In genomic region chr17:41695954-41696720, GRCh38 we compare ENCODE assay signal across 9 cellular contexts. TPM values are rescaled to one million over a fixed set of nuclear protein-coding genes. Genes with fewer than 3 reads are reported as not detected.
DNase-seq lines count a peak whose midpoint lies in the region; ATAC-seq, FAIRE-seq and TF ChIP-seq lines count a peak whose summit lies in the region.
"Had no signal": no experiment of that assay in that cellular context is flagged by ENCODE, and none has a peak within 500 bp of the region (broad histone marks: within the 10 kb centered on the region; RNA-seq: fewer than 3 reads in every experiment).

No MANE protein-coding gene starts in this region.

- TF ChIP-seq CTCF in WTC11 (IDR thresholded peaks at IDR 0.05) = peak; percentile 76
- peak; percentile 69 for TF ChIP-seq CTCF in bronchial epithelial cell (IDR thresholded peaks at IDR 0.05; ENCODE audit: insufficient read depth, low read length, severe bottlenecking)
- peak; percentile 73 for TF ChIP-seq CTCF in HepG2 (CRISPR knock-in tag; IDR thresholded peaks at IDR 0.05)

- H3K4me3 Mint-ChIP-seq in WTC11 = no peak overlapping the region

- 48% methylated on average over 10 of the region's 10 CpGs for WGBS in HepG2 (ENCODE audit: low lambda C conversion rate)

- BruUV-seq in HepG2 (replicated peaks; lab: Mats Ljungman, UMichigan) = no TSS peak

- ATAC-seq in Right ventricle myocardium superior (ENCODE audit: poor library complexity) (peak; percentile 33), Right ventricle myocardium inferior (no peak), WTC11 (peak; percentile 12; the same call in 1 of the 2 replicates), HepG2 (peak; percentile 23), HG03571 (IDR thresholded peaks at IDR 0.05; ENCODE audit: unreplicated experiment) (no peak)

- POLR2A ChIA-PET in WTC11 (lab: Charles Lee) = no interaction called here
- POLR2A ChIA-PET in HepG2 (lab: Yijun Ruan, JAX) = interaction anchor here (0.9 to 1.0 kb wide), 3 partner anchors 9 to 90 kb away, joined by 4 to 7 read pairs (median 6); partner anchors contain the start of gene JUP

- intact Hi-C loops in Right ventricle myocardium superior (cut with DNase I) = no loop called here
- intact Hi-C loops in Right ventricle myocardium inferior (cut with DNase I) = no loop called here
- intact Hi-C loops in HepG2 (cut with micrococcal nuclease; ENCODE audit: unreplicated experiment) = no loop called here

- no peaks in the 10 kb centered on the region for H3K9me3 ChIP-seq in HepG2 (ENCODE audit: low read length)

- H3K9me3 Mint-ChIP-seq in WTC11 = no peaks in the 10 kb centered on the region

- CTCF ChIA-PET in WTC11 (lab: Charles Lee) (interaction anchor here (0.6 to 3.2 kb wide), 44 partner anchors 11 to 332 kb away, joined by 3 to 75 read pairs (median 5); partner anchors contain the start of genes JUP, KLHL11 and KRT19), HepG2 (lab: Yijun Ruan, JAX; ENCODE audit: low intra/inter-chr PET ratio, low total read pairs) (interaction anchor here (1.3 kb wide), 1 partner anchor 42 kb away, joined by 4 read pairs; no protein-coding TSS in a partner anchor)

- H3K79me2 ChIP-seq in HepG2 (ENCODE audit: insufficient read depth, low read length) = peaks cover 1% of the 10 kb centered on the region

- peaks cover 23% of the 10 kb centered on the region for H3K36me3 Mint-ChIP-seq in WTC11

- in situ Hi-C loops in HepG2 (cut with HindIII; ENCODE audit: extremely low pct_ligation_motif_present, low pct_unique_long_range_greater_than_20kb) = no loop called here

- peaks cover 25% of the 10 kb centered on the region for H3K27me3 Mint-ChIP-seq in WTC11 (ENCODE audit: low read depth)

- H3K4me1 Mint-ChIP-seq in WTC11 = peaks cover 3% of the 10 kb centered on the region; the same call in 1 of the 2 replicates

- peaks cover 21% of the 10 kb centered on the region for H4K20me1 ChIP-seq in HepG2 (ENCODE audit: insufficient read depth, low read length)

- no peak overlapping the region for H3K27ac Mint-ChIP-seq in WTC11

- H3K27me3 ChIP-seq in bronchial epithelial cell (ENCODE audit: control insufficient read depth, insufficient read depth, low read length) (no peaks in the 10 kb centered on the region), HepG2 (ENCODE audit: control insufficient read depth in 1 of 2, insufficient read depth in 2 of 2, low read length in 2 of 2) (no peaks in the 10 kb centered on the region)

- no peak overlapping the region for H3K27ac ChIP-seq in HepG2 (ENCODE audit: extremely low read length, insufficient read depth, low read length)

- no peak for TF ChIP-seq RAD21 in HepG2 (CRISPR knock-in tag; IDR thresholded peaks at IDR 0.05)

- FAIRE-seq in bronchial epithelial cell (lab: Jason Lieb, UNC) = no peak
- FAIRE-seq in HepG2 (lab: Jason Lieb, UNC) = peak; percentile 93

- H3K4me3 ChIP-seq in bronchial epithelial cell (ENCODE audit: low read depth, low read length) (no peak overlapping the region), HepG2 (replicated peaks in 1 of 3; ENCODE audit: insufficient read depth in 1 of 3, low read depth in 2 of 3, low read length in 3 of 3) (no peak overlapping the region)

- DNase-seq in Right ventricle myocardium superior (no peak), Right ventricle myocardium inferior (ENCODE audit: missing footprints) (no peak), NCI-H2227 (lab: John Stamatoyannopoulos, UW; ENCODE audit: unreplicated experiment) (peak; percentile 80), WTC11 (ENCODE audit: low spot score) (peak; percentile 64), bronchial epithelial cell (ENCODE audit: low read depth) (peak; percentile 67), HepG2 (ENCODE audit: low spot score) (peak; percentile 84)
- peak; percentile 52 to 81 (median 62) for DNase-seq in stimulated activated CD4-positive, alpha-beta T cell treated with anti-CD3 and anti-CD28 coated beads, TNF-alpha, amount 100 ng/mL, for 48 hours (ENCODE audit: low read depth in 3 of 3)

- H2AFZ ChIP-seq in HepG2 (ENCODE audit: low read length) = no peak overlapping the region

- no peak overlapping the region for H3K9ac ChIP-seq in HepG2 (ENCODE audit: insufficient read depth, low read depth, low read length)

- H3K4me2 ChIP-seq in HepG2 (ENCODE audit: low read depth, low read length) = no peak overlapping the region

- peaks cover 1% of the 10 kb centered on the region for H3K4me1 ChIP-seq in HepG2 (ENCODE audit: insufficient read depth, low read length)

- TF ChIP-seq EP300 in HepG2 (IDR thresholded peaks at IDR 0.05; ENCODE audit: low read depth in 2 of 2, low read length in 2 of 2) (no peak), HepG2 (CRISPR knock-in tag; IDR thresholded peaks at IDR 0.05; ENCODE audit: borderline replicate concordance) (no peak)

- peak in 1 of 2 experiments; percentile 54; a peak in 2 of 4 replicates for TF ChIP-seq POLR2A in HepG2 (IDR thresholded peaks at IDR 0.05; ENCODE audit: insufficient read depth in 1 of 2, low read depth in 2 of 2, low read length in 2 of 2)

- H3K36me3 ChIP-seq in bronchial epithelial cell (ENCODE audit: control insufficient read depth, insufficient read depth, low read length) (no peaks in the 10 kb centered on the region), HepG2 (replicated peaks in 1 of 2; ENCODE audit: control insufficient read depth in 1 of 2, insufficient read depth in 2 of 2, low read length in 2 of 2) (peaks cover 13 to 29% of the 10 kb centered on the region in 2 experiments)

RNA-seq across cellular contexts. Expression of gene EIF1, which starts 7.5 kb away (rescaled TPM):
- total RNA-seq in Right ventricle myocardium superior (1,143 TPM), Right ventricle myocardium inferior (1,166 TPM), WTC11 (2021) (466 to 481 TPM (median 475 TPM) in 3 replicates), bronchial epithelial cell (191 and 204 TPM in 2 replicates), HepG2 (2016; rRNA removed; fragmentation: Illumina TruSeq; extraction: Trizol) (147 and 199 TPM in 2 replicates)
- 90.4 and 105 TPM in 2 replicates for total RNA-seq in HepG2 (2016; cell fraction: cytosol; rRNA removed; fragmentation: Illumina TruSeq; extraction: Trizol; ENCODE audit: low read depth)
- total RNA-seq in HepG2 (2016; cell fraction: insoluble cytoplasmic fraction; rRNA removed; fragmentation: Illumina TruSeq; extraction: Trizol) = 134 and 191 TPM in 2 replicates
- 209 and 226 TPM in 2 replicates for total RNA-seq in HepG2 (2016; cell fraction: membrane; rRNA removed; fragmentation: Illumina TruSeq; extraction: Trizol)
- total RNA-seq in HepG2 (2016; cell fraction: nucleus; rRNA removed; fragmentation: Illumina TruSeq; extraction: Trizol) = 237 and 265 TPM in 2 replicates
- 388 and 517 TPM in 2 replicates for polyA plus RNA-seq in HepG2 (2011; rRNA removed)
- polyA plus RNA-seq in HepG2 (2011; cell fraction: cytosol; rRNA removed) = 157 and 242 TPM in 2 replicates
- polyA plus RNA-seq in HepG2 (2011; cell fraction: nucleus; rRNA removed) = 346 and 409 TPM in 2 replicates
- polyA plus RNA-seq in HepG2 (2012) = 1,096 and 1,427 TPM in 2 replicates
- polyA plus RNA-seq in HepG2 (2016; cell fraction: cytosol; fragmentation: Illumina TruSeq; extraction: Trizol; ENCODE audit: low read depth) = 537 and 540 TPM in 2 replicates
- polyA plus RNA-seq in HepG2 (2016; cell fraction: insoluble cytoplasmic fraction; fragmentation: Illumina TruSeq; extraction: Trizol; ENCODE audit: low read depth) = 606 and 702 TPM in 2 replicates
- polyA plus RNA-seq in HepG2 (2016; cell fraction: membrane; fragmentation: Illumina TruSeq; extraction: Trizol; ENCODE audit: low read depth) = 490 and 548 TPM in 2 replicates
- 691 and 695 TPM in 2 replicates for polyA plus RNA-seq in HepG2 (2016; cell fraction: nucleus; fragmentation: Illumina TruSeq; extraction: Trizol; ENCODE audit: insufficient read depth, low read depth)
- 70.2 and 87.8 TPM in 2 replicates for polyA minus RNA-seq in HepG2 (2011; rRNA and poly(A)+ RNA removed; ENCODE audit: low replicate concordance)
- polyA minus RNA-seq in HepG2 (2011; cell fraction: cytosol; rRNA and poly(A)+ RNA removed) = 159 and 198 TPM in 2 replicates
- 333 and 395 TPM in 2 replicates for polyA minus RNA-seq in HepG2 (2011; cell fraction: nucleus; rRNA and poly(A)+ RNA removed)

RNA-seq across cellular contexts. Expression of gene GAST, which starts 16.0 kb away (rescaled TPM):
- total RNA-seq in Right ventricle myocardium superior (not detected), Right ventricle myocardium inferior (not detected), WTC11 (2021) (not detected in 3 replicates), bronchial epithelial cell (0.90 TPM in 1 of 2 replicates, not detected in the other), HepG2 (2016; rRNA removed; fragmentation: Illumina TruSeq; extraction: Trizol) (0.42 TPM in 1 of 2 replicates, not detected in the other)
- total RNA-seq in HepG2 (2016; cell fraction: cytosol; rRNA removed; fragmentation: Illumina TruSeq; extraction: Trizol; ENCODE audit: low read depth) = not detected in 2 replicates
- 0.52 TPM in 1 of 2 replicates, not detected in the other for total RNA-seq in HepG2 (2016; cell fraction: insoluble cytoplasmic fraction; rRNA removed; fragmentation: Illumina TruSeq; extraction: Trizol)
- total RNA-seq in HepG2 (2016; cell fraction: membrane; rRNA removed; fragmentation: Illumina TruSeq; extraction: Trizol) = not detected in 2 replicates
- total RNA-seq in HepG2 (2016; cell fraction: nucleus; rRNA removed; fragmentation: Illumina TruSeq; extraction: Trizol) = 1.4 TPM in 1 of 2 replicates, not detected in the other
- polyA plus RNA-seq in HepG2 (2011; rRNA removed) = 0.32 and 0.65 TPM in 2 replicates
- polyA plus RNA-seq in HepG2 (2011; cell fraction: cytosol; rRNA removed) = 0.32 and 0.93 TPM in 2 replicates
- not detected in 2 replicates for polyA plus RNA-seq in HepG2 (2011; cell fraction: nucleus; rRNA removed)
- polyA plus RNA-seq in HepG2 (2012) = 0.56 and 4.9 TPM in 2 replicates
- polyA plus RNA-seq in HepG2 (2016; cell fraction: cytosol; fragmentation: Illumina TruSeq; extraction: Trizol; ENCODE audit: low read depth) = not detected in 2 replicates
- 1.1 TPM in 1 of 2 replicates, not detected in the other for polyA plus RNA-seq in HepG2 (2016; cell fraction: insoluble cytoplasmic fraction; fragmentation: Illumina TruSeq; extraction: Trizol; ENCODE audit: low read depth)
- not detected in 2 replicates for polyA plus RNA-seq in HepG2 (2016; cell fraction: membrane; fragmentation: Illumina TruSeq; extraction: Trizol; ENCODE audit: low read depth)
- polyA plus RNA-seq in HepG2 (2016; cell fraction: nucleus; fragmentation: Illumina TruSeq; extraction: Trizol; ENCODE audit: insufficient read depth, low read depth) = 1.4 TPM in 1 of 2 replicates, not detected in the other
- polyA minus RNA-seq in HepG2 (2011; rRNA and poly(A)+ RNA removed; ENCODE audit: low replicate concordance) = 0.58 TPM in 1 of 2 replicates, not detected in the other
- polyA minus RNA-seq in HepG2 (2011; cell fraction: cytosol; rRNA and poly(A)+ RNA removed) = not detected in 2 replicates
- not detected in 2 replicates for polyA minus RNA-seq in HepG2 (2011; cell fraction: nucleus; rRNA and poly(A)+ RNA removed)
- total RNA-seq: mononuclear cell had no signal

RNA-seq across cellular contexts. Expression of gene HAP1, which starts 38.3 kb away (rescaled TPM):
- not detected for total RNA-seq in Right ventricle myocardium superior
- total RNA-seq in Right ventricle myocardium inferior = 0.14 TPM
- total RNA-seq in WTC11 (2021) = 4.4 to 5.0 TPM (median 4.4 TPM) in 3 replicates
- total RNA-seq in bronchial epithelial cell = 2.6 and 5.0 TPM in 2 replicates
- total RNA-seq in HepG2 (2016; rRNA removed; fragmentation: Illumina TruSeq; extraction: Trizol) = 0.07 and 0.08 TPM in 2 replicates
- not detected in 2 replicates for total RNA-seq in HepG2 (2016; cell fraction: cytosol; rRNA removed; fragmentation: Illumina TruSeq; extraction: Trizol; ENCODE audit: low read depth)
- total RNA-seq in HepG2 (2016; cell fraction: insoluble cytoplasmic fraction; rRNA removed; fragmentation: Illumina TruSeq; extraction: Trizol) = 0.07 and 0.11 TPM in 2 replicates
- 0.03 TPM in 1 of 2 replicates, not detected in the other for total RNA-seq in HepG2 (2016; cell fraction: membrane; rRNA removed; fragmentation: Illumina TruSeq; extraction: Trizol)
- 0.12 TPM in 1 of 2 replicates, not detected in the other for total RNA-seq in HepG2 (2016; cell fraction: nucleus; rRNA removed; fragmentation: Illumina TruSeq; extraction: Trizol)
- polyA plus RNA-seq in HepG2 (2011; rRNA removed) = 0.07 and 0.30 TPM in 2 replicates
- polyA plus RNA-seq in HepG2 (2011; cell fraction: cytosol; rRNA removed) = 0.07 and 0.08 TPM in 2 replicates
- polyA plus RNA-seq in HepG2 (2011; cell fraction: nucleus; rRNA removed) = 1.1 TPM in 2 replicates
- 0.13 and 0.19 TPM in 2 replicates for polyA plus RNA-seq in HepG2 (2012)
- polyA plus RNA-seq in HepG2 (2016; cell fraction: cytosol; fragmentation: Illumina TruSeq; extraction: Trizol; ENCODE audit: low read depth) = not detected in 2 replicates
- 0.11 TPM in 1 of 2 replicates, not detected in the other for polyA plus RNA-seq in HepG2 (2016; cell fraction: insoluble cytoplasmic fraction; fragmentation: Illumina TruSeq; extraction: Trizol; ENCODE audit: low read depth)
- not detected in 2 replicates for polyA plus RNA-seq in HepG2 (2016; cell fraction: membrane; fragmentation: Illumina TruSeq; extraction: Trizol; ENCODE audit: low read depth)
- 0.11 and 0.15 TPM in 2 replicates for polyA plus RNA-seq in HepG2 (2016; cell fraction: nucleus; fragmentation: Illumina TruSeq; extraction: Trizol; ENCODE audit: insufficient read depth, low read depth)
- polyA minus RNA-seq in HepG2 (2011; rRNA and poly(A)+ RNA removed; ENCODE audit: low replicate concordance) = 0.07 TPM in 1 of 2 replicates, not detected in the other
- polyA minus RNA-seq in HepG2 (2011; cell fraction: cytosol; rRNA and poly(A)+ RNA removed) = not detected in 2 replicates
- 0.12 and 0.26 TPM in 2 replicates for polyA minus RNA-seq in HepG2 (2011; cell fraction: nucleus; rRNA and poly(A)+ RNA removed)
- total RNA-seq: mononuclear cell had no signal

Comparison
In these comparisons a context has a peak if more than half of its experiments do, and no peak if none do; other contexts are left out.
1. ATAC-seq: peak in Right ventricle myocardium superior (single experiment), WTC11 (single experiment) and HepG2 (single experiment); none in Right ventricle myocardium inferior (single experiment) and HG03571 (single experiment).
2. DNase-seq: peak in NCI-H2227 (single experiment), WTC11 (single experiment), bronchial epithelial cell (single experiment), HepG2 (single experiment) and stimulated activated CD4-positive, alpha-beta T cell treated with anti-CD3 and anti-CD28 coated beads, TNF-alpha, amount 100 ng/mL, for 48 hours (3 of 3); none in Right ventricle myocardium superior (single experiment) and Right ventricle myocardium inferior (single experiment).
3. Peak in every context shown above with its lines, with median percentiles within 50 percentile points of each other: CTCF ChIP-seq.